In genomic region chr22:46057762-46058420, GRCh38 we compare ENCODE assay signal across 8 cellular contexts.
DNase-seq lines count a peak whose midpoint lies in the region; ATAC-seq and TF ChIP-seq lines count a peak whose summit lies in the region.

No MANE protein-coding gene starts in this region.

- peaks cover 3% of the 10 kb centered on the region for H3K36me3 Mint-ChIP-seq in activated CD4-positive, alpha-beta memory T cell treated with anti-CD3 and anti-CD28 coated beads for 36 hours

- in situ Hi-C loops in gastrocnemius medialis (cut with MboI; ENCODE audit: low sequenced_read_pairs in 4 of 4), result no loop called here

- H3K4me1 Mint-ChIP-seq in activated CD4-positive, alpha-beta memory T cell treated with anti-CD3 and anti-CD28 coated beads for 36 hours (ENCODE audit: low read depth), result peaks cover 38% of the 10 kb centered on the region

- CTCF ChIA-PET in activated CD4-positive, alpha-beta memory T cell treated with anti-CD3 and anti-CD28 coated beads for 36 hours (lab: Charles Lee), result interaction anchor here (0.6 to 3.4 kb wide), 3 partner anchors 21 to 240 kb away, joined by 3 to 8 read pairs (median 5); no protein-coding TSS in a partner anchor

- no peaks in the 10 kb centered on the region for H3K27me3 Mint-ChIP-seq in activated CD4-positive, alpha-beta memory T cell treated with anti-CD3 and anti-CD28 coated beads for 36 hours

- H3K36me3 ChIP-seq in DND-41 (ENCODE audit: insufficient read depth, low read length) (peaks cover 8% of the 10 kb centered on the region), Karpas-422 (ENCODE audit: insufficient read depth, low read length) (no peaks in the 10 kb centered on the region), gastrocnemius medialis (no peaks in the 10 kb centered on the region)

- peak; percentile 35 to 61 for TF ChIP-seq POLR2A in gastrocnemius medialis (IDR thresholded peaks at IDR 0.05)

- H2AFZ ChIP-seq in DND-41 (ENCODE audit: low read depth, low read length) (peak overlapping the region; percentile 50), Karpas-422 (ENCODE audit: low read length) (no peak overlapping the region)

- H3K27ac Mint-ChIP-seq in activated CD4-positive, alpha-beta memory T cell treated with anti-CD3 and anti-CD28 coated beads for 36 hours, result peak overlapping the region; percentile 85

- H3K4me2 ChIP-seq in DND-41 (ENCODE audit: insufficient read depth, low read length) (peak overlapping the region; percentile 59), Karpas-422 (ENCODE audit: low read depth, low read length, poor library complexity, severe bottlenecking) (peak overlapping the region; percentile 65)

- no peaks in the 10 kb centered on the region for H4K20me1 ChIP-seq in DND-41 (ENCODE audit: insufficient read depth, low read length)
- no peaks in the 10 kb centered on the region for H4K20me1 ChIP-seq in Karpas-422 (ENCODE audit: insufficient read depth, low read depth, low read length)

- H3K9me3 Mint-ChIP-seq in activated CD4-positive, alpha-beta memory T cell treated with anti-CD3 and anti-CD28 coated beads for 36 hours, result no peaks in the 10 kb centered on the region

- no peak for TF ChIP-seq CTCF in DND-41 (IDR thresholded peaks at IDR 0.05; ENCODE audit: borderline replicate concordance, extremely low read depth, low read length, poor library complexity, severe bottlenecking)
- TF ChIP-seq CTCF in fibroblast of villous mesenchyme (IDR thresholded peaks at IDR 0.05; ENCODE audit: insufficient read depth, low read depth, low read length), result no peak
- TF ChIP-seq CTCF in gastrocnemius medialis (IDR thresholded peaks at IDR 0.05 in 4 of 5, conservative IDR thresholded peaks at IDR 0.05 in 1 of 5), result no peak

- peak; percentile 74 for DNase-seq in DND-41
- DNase-seq in Karpas-422, result peak; percentile 92
- DNase-seq in activated CD4-positive, alpha-beta memory T cell treated with anti-CD3 and anti-CD28 coated beads for 36 hours, result peak; percentile 61
- DNase-seq in fibroblast of villous mesenchyme (ENCODE audit: low read depth), result peak; percentile 81
- peak in 1 of 2 donors; percentile 76 for DNase-seq in gastrocnemius medialis
- no peak for DNase-seq in NCI-H774 (lab: John Stamatoyannopoulos, UW)

- ATAC-seq in DND-41 (ENCODE audit: insufficient read depth, low read depth) (peak; percentile 80), GM21390 (IDR thresholded peaks at IDR 0.05; ENCODE audit: unreplicated experiment) (peak; percentile 81), gastrocnemius medialis (peak; percentile 2 to 53), GM18519 (IDR thresholded peaks at IDR 0.05; ENCODE audit: low FRiP score, unreplicated experiment) (no peak)

- H3K27me3 ChIP-seq in DND-41 (ENCODE audit: insufficient read depth, low read length, poor library complexity) (no peaks in the 10 kb centered on the region), Karpas-422 (ENCODE audit: low read length) (no peaks in the 10 kb centered on the region), gastrocnemius medialis (no peaks in the 10 kb centered on the region)

- H3K4me1 ChIP-seq in DND-41 (ENCODE audit: insufficient read depth, low read length), result peaks cover 55% of the 10 kb centered on the region
- H3K4me1 ChIP-seq in Karpas-422 (ENCODE audit: low read length), result peaks cover 58% of the 10 kb centered on the region
- H3K4me1 ChIP-seq in gastrocnemius medialis, result peaks cover 73 to 78% of the 10 kb centered on the region in 2 donors

- H3K9me2 ChIP-seq in Karpas-422 (replicated peaks; ENCODE audit: insufficient read depth, low read length), result no peaks in the 10 kb centered on the region

- no peaks in the 10 kb centered on the region for H3K9me3 ChIP-seq in DND-41 (ENCODE audit: insufficient read depth, low read length, severe bottlenecking)
- H3K9me3 ChIP-seq in Karpas-422 (ENCODE audit: low read length), result no peaks in the 10 kb centered on the region
- no peaks in the 10 kb centered on the region for H3K9me3 ChIP-seq in gastrocnemius medialis

- peak overlapping the region; percentile 95 for H3K9ac ChIP-seq in DND-41 (ENCODE audit: low read depth, low read length)
- peak overlapping the region; percentile 68 for H3K9ac ChIP-seq in Karpas-422 (ENCODE audit: low read length)

- H3K27ac ChIP-seq in DND-41 (ENCODE audit: low read length) (peak overlapping the region; percentile 79), Karpas-422 (ENCODE audit: low read length) (peak overlapping the region; percentile 97), gastrocnemius medialis (peak overlapping the region; percentile 98 to 99 (median 98))

- POLR2A ChIA-PET in activated CD4-positive, alpha-beta memory T cell treated with anti-CD3 and anti-CD28 coated beads for 36 hours (lab: Charles Lee), result interaction anchor here (1.3 kb wide), 1 partner anchor 13 kb away, joined by 6 read pairs; no protein-coding TSS in a partner anchor

- peak overlapping the region; percentile 26 for H3K4me3 Mint-ChIP-seq in activated CD4-positive, alpha-beta memory T cell treated with anti-CD3 and anti-CD28 coated beads for 36 hours

- peak overlapping the region in 1 of 2 experiments; percentile 48; a peak in 2 of 4 replicates for H3K4me3 ChIP-seq in DND-41 (ENCODE audit: low read depth in 1 of 2, low read length in 2 of 2)
- peak overlapping the region; percentile 55 for H3K4me3 ChIP-seq in Karpas-422 (ENCODE audit: low read length)
- peak overlapping the region; percentile 33 for H3K4me3 ChIP-seq in fibroblast of villous mesenchyme (ENCODE audit: low read depth, low read length)
- H3K4me3 ChIP-seq in gastrocnemius medialis, result peak overlapping the region; percentile 73 to 90 (median 84)

- H3K79me2 ChIP-seq in DND-41 (ENCODE audit: insufficient read depth, low read length), result peaks cover 96% of the 10 kb centered on the region
- H3K79me2 ChIP-seq in Karpas-422 (ENCODE audit: low read length), result peaks cover 16% of the 10 kb centered on the region

- intact Hi-C loops in activated CD4-positive, alpha-beta memory T cell treated with anti-CD3 and anti-CD28 coated beads for 36 hours (cut with micrococcal nuclease), result loop anchor here (1.0 kb wide), 1 partner anchor 23 kb away; no protein-coding TSS in a partner anchor
- intact Hi-C loops in gastrocnemius medialis (cut with DNase I; ENCODE audit: low total_unique reads), result no loop called here
